23 cellular contexts compared by ENCODE assay signal in genomic region chr12:15831315-15831993, GRCh38.
"Had no signal": no experiment of that assay in that cellular context is flagged by ENCODE, and none has a peak within 500 bp of the region (broad histone marks: within the 10 kb centered on the region; RNA-seq: fewer than 3 reads in every experiment).

No MANE protein-coding gene starts in this region.

- H3K4me3 ChIP-seq: body of pancreas, esophagus squamous epithelium, prostate gland, suprapubic skin, upper lobe of left lung had no signal

- H3K27me3 ChIP-seq: body of pancreas, esophagus squamous epithelium, suprapubic skin, upper lobe of left lung had no signal

- H3K4me3 Mint-ChIP-seq: activated CD4-positive, alpha-beta memory T cell treated with anti-CD3 and anti-CD28 coated beads for 36 hours; activated naive CD8-positive, alpha-beta T cell; activated T-helper 1 cell treated with anti-CD3 and anti-CD28 coated beads, Interleukin-12 subunit alpha, Interleukin-12 subunit beta, Interleukin-2, Interleukin-4 antibody, amounts not matched to agents 30 ng/mL and 10 ng/mL and 1 ng/mL, durations not matched to agents 14 hours and 24 hours and 36 hours; natural killer cell; stimulated activated naive CD8-positive, alpha-beta T cell treated with anti-CD3 and anti-CD28 coated beads, Interleukin-15, Interleukin-2, amounts not matched to agents 100 ng/mL and 50 ng/mL, for 24 hours; T-cell; WTC11 had no signal

- ATAC-seq: natural killer cell, right cardiac atrium, T-cell, WTC11 had no signal

- H3K27ac ChIP-seq: body of pancreas, esophagus squamous epithelium, prostate gland, suprapubic skin, upper lobe of left lung had no signal

- H3K9me3 Mint-ChIP-seq: activated CD4-positive, alpha-beta memory T cell treated with anti-CD3 and anti-CD28 coated beads for 36 hours; activated T-helper 1 cell treated with anti-CD3 and anti-CD28 coated beads, Interleukin-12 subunit alpha, Interleukin-12 subunit beta, Interleukin-2, Interleukin-4 antibody, amounts not matched to agents 30 ng/mL and 10 ng/mL and 1 ng/mL, durations not matched to agents 14 hours and 24 hours and 36 hours; natural killer cell; stimulated activated naive CD8-positive, alpha-beta T cell treated with anti-CD3 and anti-CD28 coated beads, Interleukin-15, Interleukin-2, amounts not matched to agents 100 ng/mL and 50 ng/mL, for 24 hours; T-cell; WTC11 had no signal

- H3K4me1 ChIP-seq: body of pancreas, prostate gland, suprapubic skin, upper lobe of left lung had no signal

- H3K4me1 Mint-ChIP-seq: natural killer cell, T-cell, WTC11 had no signal

- H3K36me3 Mint-ChIP-seq: activated CD4-positive, alpha-beta memory T cell treated with anti-CD3 and anti-CD28 coated beads for 36 hours; activated naive CD8-positive, alpha-beta T cell; natural killer cell; T-cell; WTC11 had no signal

- FAIRE-seq: endothelial cell of umbilical vein, small intestine had no signal

- H3K36me3 ChIP-seq: esophagus squamous epithelium, prostate gland, suprapubic skin, upper lobe of left lung had no signal

- DNase-seq: activated CD4-positive, alpha-beta memory T cell treated with anti-CD3 and anti-CD28 coated beads for 36 hours; activated CD4-positive, alpha-beta T cell treated with anti-CD3 and anti-CD28 coated beads for 4 hours; activated gamma-delta T cell treated with Interleukin-2 at 50 U/mL for 16 hours; activated T-cell treated with anti-CD3 and anti-CD28 coated beads for 4 hours; body of pancreas; effector CD8-positive, alpha-beta T cell; esophagus squamous epithelium; mesendoderm; natural killer cell; occipital lobe; right cardiac atrium; stimulated activated CD4-positive, alpha-beta T cell treated with anti-CD3 and anti-CD28 coated beads, Interleukin-15, amount 100 ng/mL, for 24 hours; stimulated activated CD4-positive, alpha-beta T cell treated with anti-CD3 and anti-CD28 coated beads, Interleukin-2, amount 100 ng/mL, for 48 hours; T-cell; upper lobe of left lung had no signal

- H3K9me3 ChIP-seq: body of pancreas, esophagus squamous epithelium, prostate gland, suprapubic skin, upper lobe of left lung had no signal

- H3K27me3 Mint-ChIP-seq: activated CD4-positive, alpha-beta memory T cell treated with anti-CD3 and anti-CD28 coated beads for 36 hours had no signal

- H3K27ac Mint-ChIP-seq: activated CD4-positive, alpha-beta memory T cell treated with anti-CD3 and anti-CD28 coated beads for 36 hours; activated naive CD8-positive, alpha-beta T cell; activated T-helper 1 cell treated with anti-CD3 and anti-CD28 coated beads, Interleukin-12 subunit alpha, Interleukin-12 subunit beta, Interleukin-2, Interleukin-4 antibody, amounts not matched to agents 30 ng/mL and 10 ng/mL and 1 ng/mL, durations not matched to agents 14 hours and 24 hours and 36 hours; natural killer cell; stimulated activated naive CD8-positive, alpha-beta T cell treated with anti-CD3 and anti-CD28 coated beads, Interleukin-15, Interleukin-2, amounts not matched to agents 100 ng/mL and 50 ng/mL, for 24 hours; T-cell; WTC11 had no signal
